Comparison of ENCODE assay signal across 1 cellular context in the genomic region with DNA sequence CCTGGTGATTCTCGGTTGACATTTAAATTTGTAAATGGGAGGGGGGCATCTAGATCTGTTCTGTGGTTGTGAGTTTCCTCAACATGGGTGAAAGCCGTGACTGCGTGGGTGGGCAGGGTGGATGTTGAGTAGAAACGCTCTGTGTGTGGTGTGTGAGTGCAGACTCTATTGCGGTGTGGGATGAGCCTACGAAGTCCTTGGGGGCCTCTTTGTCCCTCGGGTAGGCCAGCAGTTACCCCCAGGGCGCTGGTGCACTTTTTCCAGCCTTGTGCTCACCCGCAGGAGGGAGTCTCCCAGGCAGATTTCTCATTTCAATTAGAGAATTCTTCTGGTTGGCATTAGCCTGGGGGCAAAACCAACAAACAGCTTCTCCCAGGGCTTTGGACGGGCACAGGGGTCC.
TF ChIP-seq lines count a peak whose summit lies in the region.

No MANE protein-coding gene starts in this region.

TF ChIP-seq in GM12878, 131 proteins besides CTCF, POLR2A, EP300 and RAD21 (continued from another document):
- TF ChIP-seq, protein P1, sequence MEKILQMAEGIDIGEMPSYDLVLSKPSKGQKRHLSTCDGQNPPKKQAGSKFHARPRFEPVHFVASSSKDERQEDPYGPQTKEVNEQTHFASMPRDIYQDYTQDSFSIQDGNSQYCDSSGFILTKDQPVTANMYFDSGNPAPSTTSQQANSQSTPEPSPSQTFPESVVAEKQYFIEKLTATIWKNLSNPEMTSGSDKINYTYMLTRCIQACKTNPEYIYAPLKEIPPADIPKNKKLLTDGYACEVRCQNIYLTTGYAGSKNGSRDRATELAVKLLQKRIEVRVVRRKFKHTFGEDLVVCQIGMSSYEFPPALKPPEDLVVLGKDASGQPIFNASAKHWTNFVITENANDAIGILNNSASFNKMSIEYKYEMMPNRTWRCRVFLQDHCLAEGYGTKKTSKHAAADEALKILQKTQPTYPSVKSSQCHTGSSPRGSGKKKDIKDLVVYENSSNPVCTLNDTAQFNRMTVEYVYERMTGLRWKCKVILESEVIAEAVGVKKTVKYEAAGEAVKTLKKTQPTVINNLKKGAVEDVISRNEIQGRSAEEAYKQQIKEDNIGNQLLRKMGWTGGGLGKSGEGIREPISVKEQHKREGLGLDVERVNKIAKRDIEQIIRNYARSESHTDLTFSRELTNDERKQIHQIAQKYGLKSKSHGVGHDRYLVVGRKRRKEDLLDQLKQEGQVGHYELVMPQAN (conservative IDR thresholded peaks at IDR 0.05), result no peak
- TF ChIP-seq, protein P2, sequence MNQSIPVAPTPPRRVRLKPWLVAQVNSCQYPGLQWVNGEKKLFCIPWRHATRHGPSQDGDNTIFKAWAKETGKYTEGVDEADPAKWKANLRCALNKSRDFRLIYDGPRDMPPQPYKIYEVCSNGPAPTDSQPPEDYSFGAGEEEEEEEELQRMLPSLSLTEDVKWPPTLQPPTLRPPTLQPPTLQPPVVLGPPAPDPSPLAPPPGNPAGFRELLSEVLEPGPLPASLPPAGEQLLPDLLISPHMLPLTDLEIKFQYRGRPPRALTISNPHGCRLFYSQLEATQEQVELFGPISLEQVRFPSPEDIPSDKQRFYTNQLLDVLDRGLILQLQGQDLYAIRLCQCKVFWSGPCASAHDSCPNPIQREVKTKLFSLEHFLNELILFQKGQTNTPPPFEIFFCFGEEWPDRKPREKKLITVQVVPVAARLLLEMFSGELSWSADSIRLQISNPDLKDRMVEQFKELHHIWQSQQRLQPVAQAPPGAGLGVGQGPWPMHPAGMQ (IDR thresholded peaks at IDR 0.05; ENCODE audit: borderline replicate concordance), result peak; percentile 8; the same call in 1 of the 2 replicates
- TF ChIP-seq POLR2AphosphoS2 (IDR thresholded peaks at IDR 0.05; ENCODE audit: low read depth, low read length) (no peak), MYB (IDR thresholded peaks at IDR 0.05; ENCODE audit: borderline replicate concordance, low read depth, low read length) (no peak), TCF3 (IDR thresholded peaks at IDR 0.05; ENCODE audit: borderline replicate concordance, insufficient read depth, low read depth, low read length) (no peak)
